In genomic region chr16:12661656-12662172, GRCh38 we compare ENCODE assay signal across 9 cellular contexts.
A peak's percentile ranks its signal among the peaks of the same experiment; 100 is the strongest.
DNase-seq lines count a peak whose midpoint lies in the region; ATAC-seq and TF ChIP-seq lines count a peak whose summit lies in the region.
"Had no signal": no experiment of that assay in that cellular context is flagged by ENCODE, and none has a peak within 500 bp of the region (broad histone marks: within the 10 kb centered on the region; RNA-seq: fewer than 3 reads in every experiment).

No MANE protein-coding gene starts in this region.

- H3K27me3 ChIP-seq in left lung (no peaks in the 10 kb centered on the region), ascending aorta (no peaks in the 10 kb centered on the region)

- ATAC-seq in left lung = peak; percentile 60
- ATAC-seq in GM19324 (IDR thresholded peaks at IDR 0.05; ENCODE audit: low FRiP score, unreplicated experiment) = no peak
- ATAC-seq in HG03565 (IDR thresholded peaks at IDR 0.05; ENCODE audit: unreplicated experiment) = no peak
- no peak for ATAC-seq in GM18519 (IDR thresholded peaks at IDR 0.05; ENCODE audit: low FRiP score, unreplicated experiment)

- H3K36me3 ChIP-seq in left lung = peaks cover 0 to 35% of the 10 kb centered on the region in 2 donors
- H3K36me3 ChIP-seq in ascending aorta = peaks cover 14 to 30% of the 10 kb centered on the region in 2 donors

- H3K4me3 Mint-ChIP-seq in activated naive CD4-positive, alpha-beta T cell treated with anti-CD3 and anti-CD28 coated beads, Interleukin-2, amount 10 ng/mL, durations not matched to agents 7 days and 5 days = no peak overlapping the region

- no peak overlapping the region for H3K27ac ChIP-seq in left lung
- H3K27ac ChIP-seq in ascending aorta = no peak overlapping the region

- CTCF ChIA-PET in activated naive CD4-positive, alpha-beta T cell treated with anti-CD3 and anti-CD28 coated beads, Interleukin-2, amount 10 ng/mL, durations not matched to agents 7 days and 5 days (lab: Charles Lee) = no interaction called here

- peaks cover 5% of the 10 kb centered on the region for H3K27me3 Mint-ChIP-seq in activated naive CD4-positive, alpha-beta T cell treated with anti-CD3 and anti-CD28 coated beads, Interleukin-2, amount 10 ng/mL, durations not matched to agents 7 days and 5 days

- peaks cover 0 to 19% of the 10 kb centered on the region in 2 donors for H3K9me3 ChIP-seq in left lung
- peaks cover 0 to 18% of the 10 kb centered on the region in 2 donors for H3K9me3 ChIP-seq in ascending aorta

- H3K27ac Mint-ChIP-seq in activated naive CD4-positive, alpha-beta T cell treated with anti-CD3 and anti-CD28 coated beads, Interleukin-2, amount 10 ng/mL, durations not matched to agents 7 days and 5 days = no peak overlapping the region

- TF ChIP-seq CTCF in left lung (IDR thresholded peaks at IDR 0.05) (no peak), ascending aorta (IDR thresholded peaks at IDR 0.05) (no peak)

- DNase-seq in EL (peak; percentile 32), LHCN-M2 (ENCODE audit: low read depth) (peak; percentile 40), left lung (no peak), ascending aorta (ENCODE audit: low spot score in 2 of 2) (no peak)
- peak; percentile 64 for DNase-seq in activated naive CD4-positive, alpha-beta T cell treated with anti-CD3 and anti-CD28 coated beads, Interleukin-2, amount 10 ng/mL, durations not matched to agents 7 days and 5 days
- DNase-seq: nucleus accumbens had no signal

- H3K36me3 Mint-ChIP-seq in activated naive CD4-positive, alpha-beta T cell treated with anti-CD3 and anti-CD28 coated beads, Interleukin-2, amount 10 ng/mL, durations not matched to agents 7 days and 5 days = peaks cover 20% of the 10 kb centered on the region

- H3K9me3 Mint-ChIP-seq in activated naive CD4-positive, alpha-beta T cell treated with anti-CD3 and anti-CD28 coated beads, Interleukin-2, amount 10 ng/mL, durations not matched to agents 7 days and 5 days = peaks cover 10% of the 10 kb centered on the region

- no peaks in the 10 kb centered on the region for H3K4me1 ChIP-seq in left lung
- no peaks in the 10 kb centered on the region for H3K4me1 ChIP-seq in ascending aorta

- H3K4me3 ChIP-seq in left lung = no peak overlapping the region
- H3K4me3 ChIP-seq in ascending aorta = no peak overlapping the region

- no peaks in the 10 kb centered on the region for H3K4me1 Mint-ChIP-seq in activated naive CD4-positive, alpha-beta T cell treated with anti-CD3 and anti-CD28 coated beads, Interleukin-2, amount 10 ng/mL, durations not matched to agents 7 days and 5 days

- intact Hi-C loops in left lung (cut with DNase I) = no loop called here
- intact Hi-C loops in ascending aorta (cut with DNase I) = no loop called here

Comparison
In these comparisons a context has a peak if more than half of its experiments do, and no peak if none do; other contexts are left out.
1. DNase-seq: peak in EL (single experiment), LHCN-M2 (single experiment) and activated naive CD4-positive, alpha-beta T cell treated with anti-CD3 and anti-CD28 coated beads, Interleukin-2, amount 10 ng/mL, durations not matched to agents 7 days and 5 days (single experiment); none in left lung (0 of 2) and ascending aorta (0 of 2).